Comparison of ENCODE assay signal across 1 cellular context in the genomic region with DNA sequence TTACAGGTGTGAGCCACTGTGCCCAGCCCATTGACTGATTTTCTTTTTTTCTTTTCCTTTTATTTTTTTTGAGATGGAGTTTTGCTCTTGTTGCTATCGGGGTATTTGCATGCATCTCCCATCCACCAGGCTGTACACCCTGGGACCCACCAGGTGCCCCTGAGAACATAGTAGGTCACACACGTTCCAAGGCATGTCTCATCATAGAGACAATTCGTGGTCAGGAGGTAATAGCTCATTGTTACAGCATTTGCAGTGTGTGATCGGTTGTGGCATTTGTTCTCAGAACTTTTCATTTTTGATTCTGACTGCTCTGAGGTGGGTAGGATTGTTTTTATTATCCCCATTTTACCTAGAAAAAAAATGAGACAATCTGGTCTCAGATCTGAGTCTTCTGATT.
TF ChIP-seq lines count a peak whose summit lies in the region.

No MANE protein-coding gene starts in this region.

TF ChIP-seq in H1, 55 proteins besides CTCF, POLR2A, EP300 and RAD21 (continued from another document):
- TF ChIP-seq RNF2 (IDR thresholded peaks at IDR 0.05; ENCODE audit: borderline replicate concordance, low read depth, low read length, missing control alignments, poor library complexity, severe bottlenecking): no peak
- no peak for TF ChIP-seq JUN (IDR thresholded peaks at IDR 0.05; ENCODE audit: low read depth, low read length)
- TF ChIP-seq SAP30 (IDR thresholded peaks at IDR 0.05; ENCODE audit: insufficient read depth, insufficient replicate concordance, low read length): no peak
- TF ChIP-seq CHD2 (IDR thresholded peaks at IDR 0.05; ENCODE audit: low read length): no peak
- no peak for TF ChIP-seq CBX8 (IDR thresholded peaks at IDR 0.05; ENCODE audit: borderline replicate concordance, low read depth, low read length)
- TF ChIP-seq TAF1 (IDR thresholded peaks at IDR 0.05; ENCODE audit: low read depth, low read length): no peak
- TF ChIP-seq KDM4A (IDR thresholded peaks at IDR 0.05; ENCODE audit: low read depth, low read length, severe bottlenecking): no peak
